Comparison of ENCODE assay signal across 20 cellular contexts in genomic region chr15:62833671-62834070, GRCh38.
"Had no signal": no experiment of that assay in that cellular context is flagged by ENCODE, and none has a peak within 500 bp of the region (broad histone marks: within the 10 kb centered on the region; RNA-seq: fewer than 3 reads in every experiment).

No MANE protein-coding gene starts in this region.

- DNase-seq: activated CD4-positive, alpha-beta T cell treated with anti-CD3 and anti-CD28 coated beads, Interleukin-2, amount 10 ng/mL, durations not matched to agents 7 days and 5 days; activated CD8-positive, alpha-beta T cell treated with anti-CD3 and anti-CD28 coated beads, Interleukin-2, amount 10 ng/mL, durations not matched to agents 7 days and 5 days; activated naive CD4-positive, alpha-beta T cell treated with Interleukin-2 at 50 U/mL for 16 hours; activated naive CD8-positive, alpha-beta T cell treated with anti-CD3 and anti-CD28 coated beads, Interleukin-2, amount 10 ng/mL, durations not matched to agents 7 days and 5 days; activated T-cell treated with anti-CD3 and anti-CD28 coated beads, Interleukin-2, amount 50 U/mL, for 24 hours; body of pancreas; central memory CD4-positive, alpha-beta T cell; foreskin keratinocyte; hypothalamus; left colon; right cardiac atrium; small intestine; stimulated activated CD4-positive, alpha-beta T cell treated with anti-CD3 and anti-CD28 coated beads, Interleukin-15, amount 100 ng/mL, for 24 hours; stimulated activated CD4-positive, alpha-beta T cell treated with anti-CD3 and anti-CD28 coated beads, Interleukin-2, amount 100 ng/mL, for 48 hours; stomach; T1000; uterus had no signal

- H3K36me3 ChIP-seq: uterus had no signal

- ATAC-seq: activated CD8-positive, alpha-beta T cell treated with anti-CD3 and anti-CD28 coated beads, Interleukin-2, amount 10 ng/mL, durations not matched to agents 7 days and 5 days; body of pancreas; foreskin keratinocyte; right cardiac atrium; stimulated activated effector memory CD8-positive, alpha-beta T cell treated with anti-CD3 and anti-CD28 coated beads, Interleukin-12 subunit alpha, Interleukin-12 subunit beta, amount 100 ng/mL, for 72 hours had no signal

- H3K4me1 ChIP-seq: foreskin keratinocyte, uterus had no signal

- H3K9me3 ChIP-seq: body of pancreas, stomach, thoracic aorta, uterus had no signal

- H3K4me3 ChIP-seq: body of pancreas, lung, stomach, thoracic aorta, uterus had no signal

- H3K27me3 ChIP-seq: body of pancreas, foreskin keratinocyte, stomach, uterus had no signal

- H3K27ac ChIP-seq: body of pancreas, foreskin keratinocyte, stomach, thoracic aorta, uterus had no signal
